8 cellular contexts compared by ENCODE assay signal in genomic region chr12:54368709-54369596, GRCh38.
DNase-seq lines count a peak whose midpoint lies in the region; ATAC-seq lines count a peak whose summit lies in the region.

No MANE protein-coding gene starts in this region.

- no peak overlapping the region for H3K27ac ChIP-seq in caudate nucleus (ENCODE audit: low read depth, low read length)

- peak; percentile 87 for DNase-seq in SIG-M5 treated with dmso at 0.1 percent for 504 hours (lab: John Stamatoyannopoulos, UW; ENCODE audit: unreplicated experiment)
- DNase-seq in SIG-M5 (lab: John Stamatoyannopoulos, UW), result no peak
- peak; percentile 86 for DNase-seq in NCI-H2227 (lab: John Stamatoyannopoulos, UW; ENCODE audit: unreplicated experiment)
- peak; percentile 79 to 93 (median 82) for DNase-seq in activated CD4-positive, CD25-positive, alpha-beta regulatory T cell (lab: John Stamatoyannopoulos, UW)
- peak in 56 of 61 donors; percentile 34 to 92 (median 73) for DNase-seq in caudate nucleus (lab: John Stamatoyannopoulos, UW)
- DNase-seq in kidney glomerular epithelial cell (lab: John Stamatoyannopoulos, UW), result peak; percentile 80
- DNase-seq in stimulated activated CD4-positive, alpha-beta T cell treated with anti-CD3 and anti-CD28 coated beads, Interleukin-15, amount 100 ng/mL, for 48 hours (ENCODE audit: low read depth in 2 of 2), result peak; percentile 74 to 87

- peak; percentile 59 for ATAC-seq in HG03095 (IDR thresholded peaks at IDR 0.05; ENCODE audit: unreplicated experiment)
